ENCODE assay signal across 8 cellular contexts in genomic region chr10:69179743-69180524, GRCh38. TPM values are rescaled to one million over a fixed set of nuclear protein-coding genes. Genes with fewer than 3 reads are reported as not detected.
DNase-seq lines count a peak whose midpoint lies in the region; ATAC-seq and TF ChIP-seq lines count a peak whose summit lies in the region.

Gene SUPV3L1 (plus strand): TSS chr10:69180234. CDS start chr10:69180292, 58 bp downstream.

- H3K27me3 ChIP-seq in GM23338 (ENCODE audit: insufficient read depth): no peaks in the 10 kb centered on the region

- peaks cover 12% of the 10 kb centered on the region for H3K27me3 Mint-ChIP-seq in GM23338 (ENCODE audit: insufficient read depth, low read depth, poor library complexity)
- H3K27me3 Mint-ChIP-seq in naive thymus-derived CD8-positive, alpha-beta T cell: no peaks in the 10 kb centered on the region

- H3K4me2 ChIP-seq in GM23338: peak within 1 kb of the TSS; percentile 97

- no peaks in the 10 kb centered on the region for H3K9me2 ChIP-seq in GM23338 (ENCODE audit: insufficient read depth)

- peak within 1 kb of the TSS; percentile 100 for H3K27ac Mint-ChIP-seq in GM23338
- H3K27ac Mint-ChIP-seq in naive thymus-derived CD8-positive, alpha-beta T cell: peak within 1 kb of the TSS; percentile 99 to 100 (median 100)

- peak within 1 kb of the TSS; percentile 12; the same call in 1 of the 2 replicates for H3K27ac ChIP-seq in GM23338 (ENCODE audit: low read depth)

- H4K20me1 ChIP-seq in GM23338 (replicated peaks; ENCODE audit: insufficient read depth): peaks cover 3% of the 10 kb centered on the region

- H2AFZ ChIP-seq in GM23338: peak within 1 kb of the TSS; percentile 1; the same call in 1 of the 2 replicates

- TF ChIP-seq CTCF in GM23338 (conservative IDR thresholded peaks at IDR 0.05; ENCODE audit: low read depth in 2 of 2): no peak
- TF ChIP-seq CTCF in LNCaP clone FGC (IDR thresholded peaks at IDR 0.05; ENCODE audit: control insufficient read depth, extremely low read depth, insufficient read depth): no peak
- no peak for TF ChIP-seq CTCF in fibroblast of mammary gland (conservative IDR thresholded peaks at IDR 0.05; ENCODE audit: control insufficient read depth, insufficient read depth, low read depth, low read length)

- peaks cover 47% of the 10 kb centered on the region for H3K79me2 ChIP-seq in GM23338 (replicated peaks; ENCODE audit: insufficient read depth)

- no peaks in the 10 kb centered on the region for H3F3A ChIP-seq in GM23338 (replicated peaks; ENCODE audit: low read depth)

- ATAC-seq in GM23338: peak; percentile 93
- peak; percentile 75 to 88 for ATAC-seq in naive thymus-derived CD8-positive, alpha-beta T cell

- DNase-seq in Daoy (ENCODE audit: low read depth) (peak; percentile 94), GM23338 (ENCODE audit: low spot score) (peak; percentile 98), LNCaP clone FGC (ENCODE audit: low read depth) (peak; percentile 95), fibroblast of mammary gland (ENCODE audit: low read depth) (peak; percentile 97)
- peak; percentile 73 for DNase-seq in activated T-helper 9 cell treated with anti-CD3 and anti-CD28 coated beads, Interleukin-2, amount 50 U/mL, for 16 hours (ENCODE audit: low read depth)
- DNase-seq in naive thymus-derived CD8-positive, alpha-beta T cell: peak; percentile 68 to 95 (median 86)
- peak; percentile 74 to 94 (median 84) for DNase-seq in stimulated activated naive CD4-positive, alpha-beta T cell (lab: John Stamatoyannopoulos, UW)

- no peaks in the 10 kb centered on the region for H3K36me3 ChIP-seq in GM23338 (ENCODE audit: insufficient read depth)

- peaks cover 2% of the 10 kb centered on the region; the same call in 1 of the 3 replicates for H3K9me3 Mint-ChIP-seq in GM23338
- no peaks in the 10 kb centered on the region for H3K9me3 Mint-ChIP-seq in naive thymus-derived CD8-positive, alpha-beta T cell

- peak; percentile 90 for TF ChIP-seq POLR2A in Raji (IDR thresholded peaks at IDR 0.05; ENCODE audit: insufficient read depth, low read depth, low read length)

- H3K4me1 Mint-ChIP-seq in GM23338: peaks cover 8% of the 10 kb centered on the region
- H3K4me1 Mint-ChIP-seq in naive thymus-derived CD8-positive, alpha-beta T cell: peaks cover 18 to 52% (median 42%) of the 10 kb centered on the region in 4 donors

- POLR2A ChIA-PET in naive thymus-derived CD8-positive, alpha-beta T cell (lab: Charles Lee): interaction anchor here (0.6 to 1.5 kb wide), 12 partner anchors 9 to 912 kb away, joined by 3 to 7 read pairs (median 4); partner anchors contain the start of gene DDX21

- 0 out of 3 replicates have a peak, but pooled peaks cover 4% of the 10 kb centered on the region for H3K36me3 Mint-ChIP-seq in GM23338 (ENCODE audit: low read depth)
- H3K36me3 Mint-ChIP-seq in naive thymus-derived CD8-positive, alpha-beta T cell: peaks cover 0 to 24% (median 0%) of the 10 kb centered on the region in 3 donors

- peak within 1 kb of the TSS; percentile 97 for H3K4me3 Mint-ChIP-seq in GM23338
- H3K4me3 Mint-ChIP-seq in naive thymus-derived CD8-positive, alpha-beta T cell: peak within 1 kb of the TSS; percentile 91 to 99 (median 96)

- H3K4me3 ChIP-seq in GM23338 (peak within 1 kb of the TSS; percentile 84), LNCaP clone FGC (ENCODE audit: low read depth, low read length) (peak within 1 kb of the TSS; percentile 93), fibroblast of mammary gland (ENCODE audit: control insufficient read depth, low read depth, low read length) (peak within 1 kb of the TSS; percentile 99)

- peaks cover 5% of the 10 kb centered on the region for H3K4me1 ChIP-seq in GM23338 (ENCODE audit: insufficient read depth)

TF ChIP-seq in GM23338, 12 proteins besides CTCF, POLR2A, EP300 and RAD21 (continues in another document):
- TF ChIP-seq ZNF462 (CRISPR knock-in tag; IDR thresholded peaks at IDR 0.05) (no peak), POLR2AphosphoS5 (IDR thresholded peaks at IDR 0.05; ENCODE audit: low read depth) (peak; percentile 66), ETS1 (IDR thresholded peaks at IDR 0.05) (peak; percentile 71), CREB1 (CRISPR knock-in tag; IDR thresholded peaks at IDR 0.05; ENCODE audit: low read depth) (peak; percentile 99), NANOG (IDR thresholded peaks at IDR 0.05; ENCODE audit: borderline replicate concordance) (no peak), JUNB (IDR thresholded peaks at IDR 0.05; ENCODE audit: unreplicated experiment) (no peak)

RNA-seq across cellular contexts. Expression of gene SUPV3L1, which starts in this region (rescaled TPM):
- 23.0 and 24.9 TPM in 2 replicates for total RNA-seq in Daoy (2014; rRNA removed; shearing (Covaris generic))
- 31.2 and 45.2 TPM in 2 replicates for total RNA-seq in GM23338 (2014; rRNA removed; shearing (Covaris generic))
- polyA plus RNA-seq in GM23338 (2016; fragmentation: Nextera tagmentation; extraction: Ambion mirVana): 28.7 and 29.9 TPM in 2 replicates
- total RNA-seq in naive thymus-derived CD8-positive, alpha-beta T cell: 10 to 100 TPM; 39.5 to 40.3 TPM
- 10 to 100 TPM; 10.8 to 17.8 (median 13.5) TPM for polyA plus RNA-seq in naive thymus-derived CD8-positive, alpha-beta T cell

Comparison
In these comparisons a context has a peak if more than half of its experiments do, and no peak if none do; other contexts are left out.
1. Peak in every context shown above with its lines: DNase-seq, ATAC-seq, H3K4me3 ChIP-seq and H3K27ac ChIP-seq.